1 cellular context compared by ENCODE assay signal in genomic region chr9:19161257-19162025, GRCh38.
A peak's percentile ranks its signal among the peaks of the same experiment; 100 is the strongest.
TF ChIP-seq lines count a peak whose summit lies in the region.

No MANE protein-coding gene starts in this region.

TF ChIP-seq in K562, 482 proteins besides CTCF, POLR2A, EP300 and RAD21 (continued from another document and continues in another):
- TF ChIP-seq ZNF318 (IDR thresholded peaks at IDR 0.05; ENCODE audit: borderline replicate concordance in 1 of 2, low read depth in 1 of 2) = peak in 1 of 2 experiments; percentile 97; a peak in 2 of 4 replicates
- peak; percentile 90 to 92 for TF ChIP-seq TEAD1 (CRISPR knock-in tag; IDR thresholded peaks at IDR 0.05)
- TF ChIP-seq MYNN (IDR thresholded peaks at IDR 0.05) = peak; percentile 33; the same call in 1 of the 2 replicates
- TF ChIP-seq MYNN (CRISPR knock-in tag; IDR thresholded peaks at IDR 0.05) = no peak
- TF ChIP-seq ELF1 (tag; IDR thresholded peaks at IDR 0.05) = peak; percentile 77
- no peak for TF ChIP-seq ZNF184 (CRISPR knock-in tag; IDR thresholded peaks at IDR 0.05)
- peak; percentile 95 for TF ChIP-seq NFE2 (IDR thresholded peaks at IDR 0.05; ENCODE audit: low read depth)
- TF ChIP-seq GABPB1 (CRISPR knock-in tag; IDR thresholded peaks at IDR 0.05) = 0 out of 2 replicates have a peak, but pooled peaks have one; percentile 50
- TF ChIP-seq JUNB (CRISPR knock-in tag; conservative IDR thresholded peaks at IDR 0.05) = no peak
- peak; percentile 93 for TF ChIP-seq ZEB2 (IDR thresholded peaks at IDR 0.05)
- peak; percentile 90 for TF ChIP-seq JUND (IDR thresholded peaks at IDR 0.05; ENCODE audit: borderline replicate concordance, low read depth, low read length)
- peak; percentile 93; the same call in 2 of the 3 replicates for TF ChIP-seq JUND (tag; IDR thresholded peaks at IDR 0.05; ENCODE audit: borderline replicate concordance, low read depth, low read length)
- peak; percentile 83; the same call in 1 of the 2 replicates for TF ChIP-seq TOE1 (IDR thresholded peaks at IDR 0.05; ENCODE audit: borderline replicate concordance)
- TF ChIP-seq TOE1 (CRISPR knock-in tag; IDR thresholded peaks at IDR 0.05; ENCODE audit: borderline replicate concordance, low read depth) = no peak
- TF ChIP-seq DACH1 (IDR thresholded peaks at IDR 0.05; ENCODE audit: partially characterized antibody) = peak; percentile 80
- TF ChIP-seq PHB (CRISPR knock-in tag; IDR thresholded peaks at IDR 0.05) = no peak
- peak in 1 of 2 experiments; percentile 89; a peak in 2 of 4 replicates for TF ChIP-seq RCOR1 (IDR thresholded peaks at IDR 0.05; ENCODE audit: borderline replicate concordance in 1 of 2, low read depth in 2 of 2, low read length in 2 of 2)
- peak; percentile 93 for TF ChIP-seq RNF2 (IDR thresholded peaks at IDR 0.05)
- TF ChIP-seq BRCA1 (IDR thresholded peaks at IDR 0.05) = no peak
- no peak for TF ChIP-seq BRCA1 (CRISPR knock-in tag; IDR thresholded peaks at IDR 0.05)
- peak in 1 of 2 experiments; percentile 60; a peak in 1 of 4 replicates for TF ChIP-seq ZNF639 (CRISPR knock-in tag; conservative IDR thresholded peaks at IDR 0.05 in 1 of 2, IDR thresholded peaks at IDR 0.05 in 1 of 2)
- TF ChIP-seq U2AF2 (optimal IDR thresholded peaks at IDR 0.05; ENCODE audit: low read depth, low read length) = no peak
- peak in 1 of 2 experiments; percentile 74 for TF ChIP-seq NCOA2 (IDR thresholded peaks at IDR 0.05; ENCODE audit: partially characterized antibody in 2 of 2)
- peak; percentile 7 to 87; a peak in 3 of 4 replicates for TF ChIP-seq ETV6 (IDR thresholded peaks at IDR 0.05; ENCODE audit: borderline replicate concordance in 1 of 2, low read depth in 2 of 2, low read length in 1 of 2)
- TF ChIP-seq ETV6 (CRISPR knock-in tag; IDR thresholded peaks at IDR 0.05; ENCODE audit: borderline replicate concordance) = no peak
- TF ChIP-seq NR2C2 (CRISPR knock-in tag; IDR thresholded peaks at IDR 0.05) = no peak
- TF ChIP-seq NR2C2 (tag; IDR thresholded peaks at IDR 0.05) = peak; percentile 91
- no peak for TF ChIP-seq RBM22 (IDR thresholded peaks at IDR 0.05; ENCODE audit: low read depth, low read length, poor library complexity, severe bottlenecking)
- no peak for TF ChIP-seq CREBBP (IDR thresholded peaks at IDR 0.05; ENCODE audit: low read depth, low read length)
- no peak for TF ChIP-seq ZNF24 (IDR thresholded peaks at IDR 0.05)
- TF ChIP-seq BRD9 (IDR thresholded peaks at IDR 0.05; ENCODE audit: low read depth, partially characterized antibody) = peak; percentile 21
- no peak for TF ChIP-seq TCF7 (IDR thresholded peaks at IDR 0.05; ENCODE audit: borderline replicate concordance)
- peak; percentile 93 for TF ChIP-seq ETV1 (tag; conservative IDR thresholded peaks at IDR 0.05; ENCODE audit: low read depth)
- no peak for TF ChIP-seq E2F3 (CRISPR knock-in tag; IDR thresholded peaks at IDR 0.05)
- peak; percentile 97 for TF ChIP-seq MECOM (CRISPR knock-in tag; IDR thresholded peaks at IDR 0.05)
- no peak for TF ChIP-seq POLR2B (IDR thresholded peaks at IDR 0.05; ENCODE audit: low read depth, partially characterized antibody)
- no peak for TF ChIP-seq PHF8 (IDR thresholded peaks at IDR 0.05; ENCODE audit: borderline replicate concordance, low read length)
- 0 out of 2 replicates have a peak, but pooled peaks have one; percentile 41 for TF ChIP-seq MTA2 (IDR thresholded peaks at IDR 0.05; ENCODE audit: low read depth)
- TF ChIP-seq STAT5A (IDR thresholded peaks at IDR 0.05; ENCODE audit: borderline replicate concordance, low read length) = peak; percentile 51
- TF ChIP-seq GATA2 (CRISPR knock-in tag; IDR thresholded peaks at IDR 0.05) = peak; percentile 70; the same call in 1 of the 2 replicates
- TF ChIP-seq TRIM24 (IDR thresholded peaks at IDR 0.05) = peak; percentile 88 to 93
- peak; percentile 84 for TF ChIP-seq GATAD2B (IDR thresholded peaks at IDR 0.05; ENCODE audit: borderline replicate concordance)
- no peak for TF ChIP-seq ILK (tag; IDR thresholded peaks at IDR 0.05; ENCODE audit: borderline replicate concordance, low read depth)
- TF ChIP-seq MAFF (IDR thresholded peaks at IDR 0.05; ENCODE audit: low read length) = peak; percentile 80
- no peak for TF ChIP-seq MAX (CRISPR knock-in tag; IDR thresholded peaks at IDR 0.05)
- peak; percentile 90 for TF ChIP-seq TEAD4 (IDR thresholded peaks at IDR 0.05; ENCODE audit: low read length)
- no peak for TF ChIP-seq TEAD4 (CRISPR knock-in tag; IDR thresholded peaks at IDR 0.05; ENCODE audit: borderline replicate concordance)
- peak; percentile 88 for TF ChIP-seq CTBP1 (IDR thresholded peaks at IDR 0.05; ENCODE audit: borderline replicate concordance)
- TF ChIP-seq PHF20 (IDR thresholded peaks at IDR 0.05; ENCODE audit: partially characterized antibody) = peak; percentile 41
- 0 out of 2 replicates have a peak, but pooled peaks have one; percentile 41 for TF ChIP-seq NFATC3 (IDR thresholded peaks at IDR 0.05)
- no peak for TF ChIP-seq TCF15 (CRISPR knock-in tag; IDR thresholded peaks at IDR 0.05)
- no peak for TF ChIP-seq MCM3 (IDR thresholded peaks at IDR 0.05)
- TF ChIP-seq MITF (IDR thresholded peaks at IDR 0.05) = peak; percentile 92
- TF ChIP-seq KDM4B (IDR thresholded peaks at IDR 0.05; ENCODE audit: borderline replicate concordance in 2 of 2, low read depth in 1 of 2) = no peak
- no peak for TF ChIP-seq SP1 (CRISPR knock-in tag; IDR thresholded peaks at IDR 0.05)
- TF ChIP-seq IRF9 (tag; IDR thresholded peaks at IDR 0.05) = peak; percentile 91; the same call in 1 of the 2 replicates
- no peak for TF ChIP-seq ZZZ3 (IDR thresholded peaks at IDR 0.05)
- TF ChIP-seq CBFA2T2 (conservative IDR thresholded peaks at IDR 0.05) = peak; percentile 80
- no peak for TF ChIP-seq DNMT1 (IDR thresholded peaks at IDR 0.05)
- TF ChIP-seq RBM15 (IDR thresholded peaks at IDR 0.05; ENCODE audit: insufficient read depth, low read length) = no peak
- peak; percentile 89 for TF ChIP-seq TAF9B (IDR thresholded peaks at IDR 0.05; ENCODE audit: partially characterized antibody)
- TF ChIP-seq HDAC2 (IDR thresholded peaks at IDR 0.05) = peak; percentile 89
- 0 out of 2 replicates have a peak, but pooled peaks have one; percentile 46 for TF ChIP-seq FOXM1 (IDR thresholded peaks at IDR 0.05; ENCODE audit: low read depth)
- no peak for TF ChIP-seq FOXM1 (CRISPR knock-in tag; IDR thresholded peaks at IDR 0.05; ENCODE audit: low read depth)
- peak; percentile 50; the same call in 1 of the 2 replicates for TF ChIP-seq ARID3A (IDR thresholded peaks at IDR 0.05; ENCODE audit: borderline replicate concordance, low read depth, low read length)
- TF ChIP-seq ATF1 (CRISPR knock-in tag; IDR thresholded peaks at IDR 0.05) = no peak
- TF ChIP-seq ATF1 (tag; IDR thresholded peaks at IDR 0.05) = peak; percentile 79
- TF ChIP-seq KLF16 (IDR thresholded peaks at IDR 0.05) = peak; percentile 70
- TF ChIP-seq NFXL1 (CRISPR knock-in tag; IDR thresholded peaks at IDR 0.05) = no peak
- peak; percentile 98 for TF ChIP-seq SMAD4 (CRISPR knock-in tag; conservative IDR thresholded peaks at IDR 0.05)
- no peak for TF ChIP-seq ZNF583 (CRISPR knock-in tag; IDR thresholded peaks at IDR 0.05)
